Comparison of ENCODE assay signal across 1 cellular context in the genomic region with DNA sequence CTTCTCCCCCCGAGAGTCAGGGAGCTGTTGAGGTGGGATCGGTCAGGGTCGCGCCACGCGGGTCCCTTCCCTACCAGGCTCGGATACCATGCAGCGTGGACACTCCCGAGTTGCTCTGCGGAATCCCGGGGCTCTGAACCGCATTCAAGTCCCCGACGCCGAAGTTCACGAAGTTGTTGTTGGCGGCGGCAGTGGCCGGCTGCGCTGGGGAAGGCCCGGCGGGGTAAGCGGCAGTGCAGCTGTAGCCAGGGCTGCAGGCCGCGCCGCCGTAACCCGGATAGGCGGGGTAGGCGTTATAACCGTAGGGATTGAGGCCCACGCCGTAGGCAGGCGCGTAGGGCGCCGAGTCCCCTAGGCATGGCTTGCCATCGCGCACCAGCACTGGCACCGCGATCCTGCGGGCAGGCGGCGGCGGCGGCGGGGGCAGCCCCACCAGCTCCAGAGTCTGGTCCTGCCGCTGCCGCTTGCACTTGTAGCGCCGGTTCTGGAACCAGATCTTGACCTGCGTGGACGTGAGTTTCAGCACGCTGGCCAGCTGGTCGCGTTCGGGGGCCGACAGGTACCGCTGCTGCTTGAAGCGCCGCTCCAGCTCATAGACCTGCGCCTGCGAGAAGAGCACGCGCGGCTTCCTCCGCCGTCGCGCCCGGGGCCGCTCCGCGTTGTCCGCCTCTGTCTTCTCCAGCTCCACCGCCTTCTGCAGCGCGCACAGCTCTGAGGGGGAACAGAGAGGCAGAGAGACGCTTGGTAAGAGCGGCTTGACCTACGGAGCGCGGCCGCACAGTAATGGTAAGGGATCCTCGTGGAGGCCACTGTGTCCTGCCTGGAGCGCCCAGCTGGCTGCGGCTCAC.
TF ChIP-seq lines count a peak whose summit lies in the region.

No MANE protein-coding gene starts in this region.

TF ChIP-seq in WTC11, 78 proteins besides CTCF, POLR2A, EP300 and RAD21 (continued from another document):
- TF ChIP-seq NFYB (CRISPR knock-in tag; conservative IDR thresholded peaks at IDR 0.05; ENCODE audit: low read depth) = no peak
TF ChIP-seq in WTC11: peak in this region for 0.
